17 cellular contexts compared by ENCODE assay signal in the genomic region with DNA sequence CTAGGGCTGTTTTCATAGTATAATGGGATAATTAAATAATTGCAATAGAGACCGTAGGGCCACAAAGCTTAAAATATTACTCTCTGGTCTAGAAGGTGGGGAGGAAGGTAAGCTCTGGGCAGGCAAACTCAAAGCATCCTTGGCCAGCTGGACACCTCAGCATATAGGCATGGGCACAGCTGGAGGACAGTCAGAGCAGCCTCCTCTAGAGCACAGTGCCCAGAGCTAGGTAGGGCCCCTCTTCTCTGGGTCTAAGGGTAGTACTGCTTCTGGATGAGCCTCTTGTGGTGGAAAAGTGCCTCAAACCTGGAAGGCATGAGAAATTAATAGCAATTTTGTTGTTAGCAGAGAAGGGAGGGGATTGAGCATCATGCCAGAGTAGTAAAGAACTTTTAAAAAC.
"Had no signal": no experiment of that assay in that cellular context is flagged by ENCODE, and none has a peak within 500 bp of the region (broad histone marks: within the 10 kb centered on the region; RNA-seq: fewer than 3 reads in every experiment).

No MANE protein-coding gene starts in this region.

- H3K27me3 Mint-ChIP-seq: naive B cell, type B pancreatic cell had no signal

- H3K4me3 ChIP-seq: gastroesophageal sphincter, hepatocyte, psoas muscle, sigmoid colon, skin epidermis had no signal

- H2AFZ ChIP-seq: hepatocyte had no signal

- H3K4me1 ChIP-seq: gastroesophageal sphincter, psoas muscle, sigmoid colon had no signal

- H3K27ac Mint-ChIP-seq: naive B cell, nephron progenitor cell, type B pancreatic cell had no signal

- ATAC-seq: esophagus mucosa had no signal

- H3K27me3 ChIP-seq: gastroesophageal sphincter, hepatocyte, neutrophil, sigmoid colon had no signal

- H3K9me3 Mint-ChIP-seq: naive B cell, nephron progenitor cell, type B pancreatic cell had no signal

- H3K79me2 ChIP-seq: hepatocyte had no signal

- H3K9me3 ChIP-seq: gastroesophageal sphincter, neutrophil, psoas muscle, sigmoid colon had no signal

- H3K4me3 Mint-ChIP-seq: naive B cell, nephron progenitor cell, type B pancreatic cell had no signal

- H3K4me2 ChIP-seq: hepatocyte had no signal

- H3K36me3 ChIP-seq: gastroesophageal sphincter, neutrophil, sigmoid colon had no signal

- DNase-seq: cortex of kidney; effector memory CD4-positive, alpha-beta T cell; kidney; mesendoderm; naive B cell; nephron progenitor cell; retina; stimulated activated CD4-positive, alpha-beta T cell treated with anti-CD3 and anti-CD28 coated beads, Interleukin-12 subunit alpha, Interleukin-12 subunit beta, amount 100 ng/mL, for 4 hours; stimulated activated naive CD4-positive, alpha-beta T cell treated with Interleukin-2 at 50 U/mL for 16 hours had no signal

- H3K27ac ChIP-seq: gastroesophageal sphincter, hepatocyte, psoas muscle, sigmoid colon had no signal

- H3K36me3 Mint-ChIP-seq: naive B cell, type B pancreatic cell had no signal
